8 cellular contexts compared by ENCODE assay signal in the genomic region with DNA sequence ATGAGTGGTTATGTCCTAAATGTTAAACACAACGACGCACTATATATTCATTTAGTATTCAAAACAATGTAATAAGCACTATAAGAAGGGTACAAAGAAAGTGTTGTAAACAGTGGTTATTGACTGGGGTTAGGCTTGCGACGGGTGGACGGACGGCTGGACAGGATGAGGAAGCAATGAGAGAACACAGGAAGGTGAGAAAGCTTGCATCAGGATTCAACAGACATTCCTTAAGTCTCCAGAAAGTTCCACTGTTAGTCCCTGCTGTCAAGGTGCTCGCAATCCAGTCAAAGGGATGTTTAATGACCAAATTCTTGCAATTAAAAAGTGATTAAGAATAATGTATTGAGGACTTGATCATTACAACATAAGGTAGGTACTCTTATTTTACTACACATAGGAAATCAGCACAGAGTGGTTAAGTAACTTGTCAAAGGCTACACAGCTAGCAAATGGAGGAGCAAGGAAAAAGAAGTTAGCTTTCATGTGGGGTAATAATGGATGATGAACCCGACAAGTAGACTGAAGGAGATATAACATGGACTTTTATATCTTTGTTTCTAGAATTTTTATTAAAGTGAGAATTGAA. TPM values are rescaled to one million over a fixed set of nuclear protein-coding genes. Genes with fewer than 3 reads are reported as not detected.
DNase-seq lines count a peak whose midpoint lies in the region; ATAC-seq and FAIRE-seq lines count a peak whose summit lies in the region.

No MANE protein-coding gene starts in this region.

- CTCF ChIA-PET in activated CD4-positive, alpha-beta T cell treated with anti-CD3 and anti-CD28 coated beads for 36 hours (lab: Charles Lee) = interaction anchor here (1.0 to 7.1 kb wide), 3 partner anchors 13 to 638 kb away, joined by 3 to 58 read pairs (median 3); no protein-coding TSS in a partner anchor

- POLR2A ChIA-PET in activated CD4-positive, alpha-beta T cell treated with anti-CD3 and anti-CD28 coated beads for 36 hours (lab: Charles Lee) = interaction anchor here (0.6 to 0.8 kb wide), 2 partner anchors 128 to 360 kb away, joined by 3 to 4 read pairs; partner anchors contain the start of gene XPR1

- H3K9me3 ChIP-seq in iPS DF 6.9 (ENCODE audit: control insufficient read depth, insufficient read depth, low read length) (peaks cover 1% of the 10 kb centered on the region), small intestine (ENCODE audit: control insufficient read depth, low read depth) (no peaks in the 10 kb centered on the region)

- peak overlapping the region; percentile 96 for H3K4me3 Mint-ChIP-seq in activated CD4-positive, alpha-beta T cell treated with anti-CD3 and anti-CD28 coated beads for 36 hours
- H3K4me3 Mint-ChIP-seq in IgD-negative memory B cell = peak overlapping the region; percentile 96 to 100 (median 98)
- peak overlapping the region; percentile 98 for H3K4me3 Mint-ChIP-seq in activated T-helper 2 cell treated with anti-CD3 and anti-CD28 coated beads, Interferon-gamma antibody, Interleukin-2, Interleukin-4, amounts not matched to agents 10 μg/mL and 5 μg/mL and 100 μg/mL, durations not matched to agents 14 hours and 24 hours and 36 hours (ENCODE audit: low read depth)

- FAIRE-seq in small intestine (lab: Jason Lieb, UNC) = no peak

- peaks cover 37% of the 10 kb centered on the region for H3K4me1 Mint-ChIP-seq in activated CD4-positive, alpha-beta T cell treated with anti-CD3 and anti-CD28 coated beads for 36 hours
- H3K4me1 Mint-ChIP-seq in IgD-negative memory B cell = peaks cover 26 to 39% (median 27%) of the 10 kb centered on the region in 3 donors
- peaks cover 26% of the 10 kb centered on the region for H3K4me1 Mint-ChIP-seq in activated T-helper 2 cell treated with anti-CD3 and anti-CD28 coated beads, Interferon-gamma antibody, Interleukin-2, Interleukin-4, amounts not matched to agents 10 μg/mL and 5 μg/mL and 100 μg/mL, durations not matched to agents 14 hours and 24 hours and 36 hours (ENCODE audit: low read depth)

- DNase-seq in activated CD4-positive, alpha-beta T cell treated with anti-CD3 and anti-CD28 coated beads for 36 hours = no peak
- DNase-seq in activated CD4-positive, alpha-beta T cell treated with anti-CD3 and anti-CD28 coated beads for 4 hours = no peak
- no peak for DNase-seq in activated T-helper 2 cell treated with anti-CD3 and anti-CD28 coated beads, Interferon-gamma antibody, Interleukin-2, Interleukin-4, amounts not matched to agents 10 μg/mL and 5 μg/mL and 100 μg/mL, durations not matched to agents 14 hours and 24 hours and 36 hours (ENCODE audit: low spot score)
- DNase-seq in iPS DF 6.9 (ENCODE audit: low read depth, low spot score) (no peak), small intestine (no peak), hypothalamus (lab: John Stamatoyannopoulos, UW) (no peak), NCI-H187 (lab: John Stamatoyannopoulos, UW) (no peak)

- ATAC-seq in activated CD4-positive, alpha-beta T cell treated with anti-CD3 and anti-CD28 coated beads for 36 hours = no peak

- H3K36me3 ChIP-seq in iPS DF 6.9 (ENCODE audit: control insufficient read depth, insufficient read depth, low read length) = no peaks in the 10 kb centered on the region
- no peaks in the 10 kb centered on the region for H3K36me3 ChIP-seq in small intestine (ENCODE audit: control insufficient read depth in 2 of 2, insufficient read depth in 2 of 2, low read length in 2 of 2)

- H3K4me1 ChIP-seq in iPS DF 6.9 (ENCODE audit: control insufficient read depth, insufficient read depth, low read length) = 0 out of 2 replicates have a peak, but pooled peaks cover 2% of the 10 kb centered on the region
- H3K4me1 ChIP-seq in small intestine (ENCODE audit: control insufficient read depth in 2 of 2, insufficient read depth in 1 of 2, low read depth in 1 of 2, low read length in 1 of 2) = peaks cover 0 to 2% of the 10 kb centered on the region in 2 donors

- H3K27me3 Mint-ChIP-seq in activated CD4-positive, alpha-beta T cell treated with anti-CD3 and anti-CD28 coated beads for 36 hours = no peaks in the 10 kb centered on the region
- H3K27me3 Mint-ChIP-seq in IgD-negative memory B cell = no peaks in the 10 kb centered on the region
- H3K27me3 Mint-ChIP-seq in activated T-helper 2 cell treated with anti-CD3 and anti-CD28 coated beads, Interferon-gamma antibody, Interleukin-2, Interleukin-4, amounts not matched to agents 10 μg/mL and 5 μg/mL and 100 μg/mL, durations not matched to agents 14 hours and 24 hours and 36 hours (ENCODE audit: low read depth) = no peaks in the 10 kb centered on the region

- peak overlapping the region; percentile 97 for H3K27ac Mint-ChIP-seq in activated CD4-positive, alpha-beta T cell treated with anti-CD3 and anti-CD28 coated beads for 36 hours
- H3K27ac Mint-ChIP-seq in IgD-negative memory B cell = peak overlapping the region; percentile 98 to 99 (median 98)
- H3K27ac Mint-ChIP-seq in activated T-helper 2 cell treated with anti-CD3 and anti-CD28 coated beads, Interferon-gamma antibody, Interleukin-2, Interleukin-4, amounts not matched to agents 10 μg/mL and 5 μg/mL and 100 μg/mL, durations not matched to agents 14 hours and 24 hours and 36 hours = peak overlapping the region; percentile 96

- no CpG with 5 or more reads among the region's 8 CpGs for WGBS in iPS DF 6.9 (ENCODE audit: insufficient coverage, insufficient read length)
- 14 to 19% (median 16%) methylated on average over 8 of the region's 8 CpGs for WGBS in small intestine, 3 donors

- intact Hi-C loops in activated CD4-positive, alpha-beta T cell treated with anti-CD3 and anti-CD28 coated beads for 36 hours (cut with DNase I, micrococcal nuclease) = loop anchor here (2.0 to 10.0 kb wide), 7 partner anchors 131 to 639 kb away; partner anchors contain the start of genes IER5 (in 2 of the 2), STX6 (in 1 of the 2) and XPR1 (in 1 of the 2)
- intact Hi-C loops in activated T-helper 2 cell treated with anti-CD3 and anti-CD28 coated beads, Interferon-gamma antibody, Interleukin-2, Interleukin-4, amounts not matched to agents 10 μg/mL and 5 μg/mL and 100 μg/mL, durations not matched to agents 14 hours and 24 hours and 36 hours (cut with micrococcal nuclease) = loop anchor here (1.0 to 5.0 kb wide), 5 partner anchors 69 to 639 kb away; partner anchors contain the start of gene XPR1

- H3K27me3 ChIP-seq in iPS DF 6.9 (ENCODE audit: control insufficient read depth, insufficient read depth, low read length) = no peaks in the 10 kb centered on the region
- no peaks in the 10 kb centered on the region for H3K27me3 ChIP-seq in small intestine (ENCODE audit: control insufficient read depth in 2 of 2, insufficient read depth in 2 of 2, low read length in 2 of 2)

- peaks cover 12% of the 10 kb centered on the region for H3K36me3 Mint-ChIP-seq in activated CD4-positive, alpha-beta T cell treated with anti-CD3 and anti-CD28 coated beads for 36 hours (ENCODE audit: low read depth)
- no peaks in the 10 kb centered on the region for H3K36me3 Mint-ChIP-seq in IgD-negative memory B cell
- peaks cover 21% of the 10 kb centered on the region for H3K36me3 Mint-ChIP-seq in activated T-helper 2 cell treated with anti-CD3 and anti-CD28 coated beads, Interferon-gamma antibody, Interleukin-2, Interleukin-4, amounts not matched to agents 10 μg/mL and 5 μg/mL and 100 μg/mL, durations not matched to agents 14 hours and 24 hours and 36 hours (ENCODE audit: low read depth)

- peak overlapping the region; percentile 66; the same call in 1 of the 2 replicates for H3K4me3 ChIP-seq in iPS DF 6.9 (ENCODE audit: low read length)
- peak overlapping the region; percentile 57 to 82 for H3K4me3 ChIP-seq in small intestine (ENCODE audit: low read depth in 1 of 2, low read length in 2 of 2)

- no peaks in the 10 kb centered on the region for H3K9me3 Mint-ChIP-seq in activated CD4-positive, alpha-beta T cell treated with anti-CD3 and anti-CD28 coated beads for 36 hours (ENCODE audit: low read depth)
- H3K9me3 Mint-ChIP-seq in IgD-negative memory B cell = no peaks in the 10 kb centered on the region
- no peaks in the 10 kb centered on the region for H3K9me3 Mint-ChIP-seq in activated T-helper 2 cell treated with anti-CD3 and anti-CD28 coated beads, Interferon-gamma antibody, Interleukin-2, Interleukin-4, amounts not matched to agents 10 μg/mL and 5 μg/mL and 100 μg/mL, durations not matched to agents 14 hours and 24 hours and 36 hours

- H3K27ac ChIP-seq in iPS DF 6.9 (ENCODE audit: low read length) = no peak overlapping the region
- H3K27ac ChIP-seq in small intestine (ENCODE audit: low read depth in 1 of 2, low read length in 1 of 2) = peak overlapping the region; percentile 72 to 90

RNA-seq across cellular contexts. Expression of gene ACBD6, which starts 1.0 kb away (rescaled TPM):
- total RNA-seq in activated CD4-positive, alpha-beta T cell treated with anti-CD3 and anti-CD28 coated beads for 36 hours = 10 to 100 TPM; 45.6 to 46.8 TPM
- polyA plus RNA-seq in IgD-negative memory B cell (41.5 TPM), small intestine (10 to 100 TPM; 12.7 to 23.0 (median 18.4) TPM)
- total RNA-seq in activated T-helper 2 cell treated with anti-CD3 and anti-CD28 coated beads, Interferon-gamma antibody, Interleukin-2, Interleukin-4, amounts not matched to agents 10 μg/mL and 5 μg/mL and 100 μg/mL, durations not matched to agents 14 hours and 24 hours and 36 hours = 48.9 and 50.1 TPM in 2 replicates

RNA-seq across cellular contexts. Expression of gene OVAAL, which starts 55.4 kb away (rescaled TPM):
- total RNA-seq in activated CD4-positive, alpha-beta T cell treated with anti-CD3 and anti-CD28 coated beads for 36 hours = not detected
- polyA plus RNA-seq in IgD-negative memory B cell (not detected), small intestine (not detected)
- not detected in 2 replicates for total RNA-seq in activated T-helper 2 cell treated with anti-CD3 and anti-CD28 coated beads, Interferon-gamma antibody, Interleukin-2, Interleukin-4, amounts not matched to agents 10 μg/mL and 5 μg/mL and 100 μg/mL, durations not matched to agents 14 hours and 24 hours and 36 hours
